Comparison of ENCODE assay signal across 8 cellular contexts in genomic region chr12:62724947-62725447, GRCh38.
DNase-seq lines count a peak whose midpoint lies in the region; ATAC-seq, FAIRE-seq and TF ChIP-seq lines count a peak whose summit lies in the region.

No MANE protein-coding gene starts in this region.

- ATAC-seq in A549 (peak; percentile 91 to 95), left colon (peak; percentile 98)

- no peak overlapping the region for H3K9ac ChIP-seq in HUES48 (ENCODE audit: low read depth, low read length)
- peak overlapping the region; percentile 41 for H3K9ac ChIP-seq in mammary epithelial cell (ENCODE audit: insufficient read depth, low read length)

- POLR2A ChIA-PET in A549 (lab: Yijun Ruan, JAX), result interaction anchor here (0.6 to 2.3 kb wide), 8 partner anchors 10 to 123 kb away, joined by 3 to 18 read pairs (median 3); no protein-coding TSS in a partner anchor

- DNase-seq in A549 (ENCODE audit: low read depth in 1 of 2, low spot score in 1 of 2), result peak; percentile 71 to 97
- peak; percentile 99 for DNase-seq in mammary epithelial cell
- peak; percentile 16 to 49 for DNase-seq in left colon
- no peak for DNase-seq in NCI-H2171 (lab: John Stamatoyannopoulos, UW)
- DNase-seq in tibial nerve (ENCODE audit: low spot score in 2 of 2), result no peak
- DNase-seq in posterior vena cava (ENCODE audit: low spot score), result no peak
- no peak for DNase-seq in activated CD4-positive, CD25-positive, alpha-beta regulatory T cell (lab: John Stamatoyannopoulos, UW)

- TF ChIP-seq POLR2A in A549 (IDR thresholded peaks at IDR 0.05; ENCODE audit: low read length) (no peak), tibial nerve (IDR thresholded peaks at IDR 0.05) (no peak)

- TSS peak; percentile 70 for BruUV-seq in mammary epithelial cell (replicated peaks; lab: Mats Ljungman, UMichigan)

- no peaks in the 10 kb centered on the region for H4K20me1 ChIP-seq in mammary epithelial cell (ENCODE audit: insufficient read depth, low read length)

- dilution Hi-C loops in mammary epithelial cell (cut with HindIII; ENCODE audit: low sequenced_read_pairs), result no loop called here

- no peaks in the 10 kb centered on the region for H3K36me3 ChIP-seq in HUES48 (ENCODE audit: control insufficient read depth, insufficient read depth, low read length)
- H3K36me3 ChIP-seq in mammary epithelial cell (ENCODE audit: insufficient read depth, low read length), result no peaks in the 10 kb centered on the region
- no peaks in the 10 kb centered on the region for H3K36me3 ChIP-seq in tibial nerve

- in situ Hi-C loops in mammary epithelial cell (cut with MboI; ENCODE audit: low sequenced_read_pairs in 2 of 2), result loop anchor here in 1 of 2 donors (10.0 kb wide), 1 partner anchor 120 kb away; no protein-coding TSS in a partner anchor

- H3K4me2 ChIP-seq in A549 (peak overlapping the region; percentile 61), mammary epithelial cell (ENCODE audit: insufficient read depth, low read depth, low read length) (peak overlapping the region; percentile 71)

- H2AFZ ChIP-seq in mammary epithelial cell (ENCODE audit: low read depth, low read length), result no peak overlapping the region

- no peaks in the 10 kb centered on the region for H3K27me3 ChIP-seq in HUES48 (ENCODE audit: control insufficient read depth, insufficient read depth, low read length)
- no peaks in the 10 kb centered on the region for H3K27me3 ChIP-seq in mammary epithelial cell (ENCODE audit: insufficient read depth, low read length)
- H3K27me3 ChIP-seq in tibial nerve, result no peaks in the 10 kb centered on the region

- WGBS in A549 (ENCODE audit: missing lambda C conversion rate), result 1% methylated on average over 4 of the region's 4 CpGs
- WGBS in mammary epithelial cell (ENCODE audit: low coverage, missing lambda C conversion rate), result 0% methylated on average over 4 of the region's 4 CpGs
- 33 to 45% methylated on average over 4 of the region's 4 CpGs for WGBS in tibial nerve, 2 donors

- TF ChIP-seq RAD21 in A549 (conservative IDR thresholded peaks at IDR 0.05 in 1 of 2, IDR thresholded peaks at IDR 0.05 in 1 of 2), result peak; percentile 51 to 54

- peaks cover 92% of the 10 kb centered on the region for H3K4me1 ChIP-seq in A549
- H3K4me1 ChIP-seq in HUES48 (ENCODE audit: control insufficient read depth, insufficient read depth, low read length), result peaks cover 42% of the 10 kb centered on the region
- peaks cover 35% of the 10 kb centered on the region for H3K4me1 ChIP-seq in mammary epithelial cell (ENCODE audit: insufficient read depth, low read length)
- H3K4me1 ChIP-seq in tibial nerve, result peaks cover 0 to 40% (median 0%) of the 10 kb centered on the region in 4 donors

- CTCF ChIA-PET in A549 (lab: Yijun Ruan, JAX), result interaction anchor here (1.7 kb wide), 1 partner anchor 143 kb away, joined by 6 read pairs; no protein-coding TSS in a partner anchor
- CTCF ChIA-PET in mammary epithelial cell (lab: Charles Lee; ENCODE audit: low non-redundant PET), result interaction anchor here (0.6 to 1.0 kb wide), 2 partner anchors 122 to 601 kb away, joined by 5 to 7 read pairs; no protein-coding TSS in a partner anchor

- no peaks in the 10 kb centered on the region for H3K79me2 ChIP-seq in mammary epithelial cell (ENCODE audit: insufficient read depth, low read length)

- H3K9me3 ChIP-seq in A549 (no peaks in the 10 kb centered on the region), HUES48 (ENCODE audit: control insufficient read depth, insufficient read depth, low read length) (no peaks in the 10 kb centered on the region), mammary epithelial cell (replicated peaks; ENCODE audit: insufficient read depth, low read length) (no peaks in the 10 kb centered on the region), tibial nerve (no peaks in the 10 kb centered on the region)

- H3K27ac ChIP-seq in A549, result peak overlapping the region; percentile 94 to 98
- H3K27ac ChIP-seq in HUES48 (ENCODE audit: low read depth, low read length), result peak overlapping the region; percentile 87
- H3K27ac ChIP-seq in mammary epithelial cell (ENCODE audit: insufficient read depth, low read depth, low read length), result peak overlapping the region; percentile 93
- H3K27ac ChIP-seq in tibial nerve, result peak overlapping the region in 2 of 4 donors; percentile 31 to 54

- TF ChIP-seq CTCF in A549 (IDR thresholded peaks at IDR 0.05), result no peak
- no peak for TF ChIP-seq CTCF in mammary epithelial cell (conservative IDR thresholded peaks at IDR 0.05 in 1 of 2, IDR thresholded peaks at IDR 0.05 in 1 of 2; ENCODE audit: extremely low read depth in 1 of 2, insufficient read depth in 1 of 2, low read depth in 1 of 2, low read length in 2 of 2)
- no peak for TF ChIP-seq CTCF in tibial nerve (IDR thresholded peaks at IDR 0.05)

- peak; percentile 75 to 91; a peak in 3 of 5 replicates for TF ChIP-seq EP300 in A549 (IDR thresholded peaks at IDR 0.05)
- peak in 1 of 2 donors; percentile 42 for TF ChIP-seq EP300 in tibial nerve (IDR thresholded peaks at IDR 0.05)

- FAIRE-seq in A549 (lab: Jason Lieb, UNC), result peak; percentile 93

- intact Hi-C loops in mammary epithelial cell (cut with micrococcal nuclease), result loop anchor here (1.0 to 2.0 kb wide), 3 partner anchors 22 to 122 kb away; no protein-coding TSS in a partner anchor
- intact Hi-C loops in left colon (cut with DNase I, micrococcal nuclease), result no loop called here
- intact Hi-C loops in posterior vena cava (cut with DNase I), result loop anchor here in 1 of 2 donors (10.0 kb wide), 1 partner anchor 120 kb away; no protein-coding TSS in a partner anchor

- no peak overlapping the region for H3K4me3 ChIP-seq in A549
- peak overlapping the region; percentile 14; the same call in 1 of the 2 replicates for H3K4me3 ChIP-seq in HUES48 (ENCODE audit: low read depth, low read length)
- H3K4me3 ChIP-seq in mammary epithelial cell (replicated peaks in 1 of 3; ENCODE audit: insufficient read depth in 1 of 3, low read depth in 2 of 3, low read length in 3 of 3), result peak overlapping the region in 1 of 3 experiments; percentile 13
- no peak overlapping the region for H3K4me3 ChIP-seq in tibial nerve

TF ChIP-seq in A549, 52 proteins besides CTCF, POLR2A, EP300 and RAD21 (continues in another document):
- TF ChIP-seq ZNF302 (CRISPR knock-in tag; IDR thresholded peaks at IDR 0.05) (peak; percentile 62; the same call in 1 of the 2 replicates), HOXB13 (CRISPR knock-in tag; IDR thresholded peaks at IDR 0.05; ENCODE audit: low read depth) (peak; percentile 85; the same call in 1 of the 2 replicates), HMGXB4 (CRISPR knock-in tag; IDR thresholded peaks at IDR 0.05; ENCODE audit: borderline replicate concordance) (no peak), FOSL2 (IDR thresholded peaks at IDR 0.05) (peak; percentile 95), FOSL2 (CRISPR knock-in tag; IDR thresholded peaks at IDR 0.05) (peak; percentile 98), ZC3H11A (IDR thresholded peaks at IDR 0.05) (no peak), HOXA7 (CRISPR knock-in tag; IDR thresholded peaks at IDR 0.05) (no peak), NPAS2 (CRISPR knock-in tag; IDR thresholded peaks at IDR 0.05; ENCODE audit: borderline replicate concordance) (no peak), JUNB (IDR thresholded peaks at IDR 0.05) (peak; percentile 94), PBX3 (IDR thresholded peaks at IDR 0.05) (peak; percentile 86; the same call in 1 of the 2 replicates), CHD4 (IDR thresholded peaks at IDR 0.05; ENCODE audit: borderline replicate concordance) (no peak), ATOH8 (CRISPR knock-in tag; IDR thresholded peaks at IDR 0.05; ENCODE audit: low read depth) (peak; percentile 69; the same call in 1 of the 2 replicates), BCL3 (IDR thresholded peaks at IDR 0.05) (0 out of 3 replicates have a peak, but pooled peaks have one; percentile 16), JUN (IDR thresholded peaks at IDR 0.05) (peak; percentile 50 to 91; a peak in 4 of 5 replicates), TP53 (CRISPR knock-in tag; IDR thresholded peaks at IDR 0.05) (no peak)

Comparison
In these comparisons a context has a peak if more than half of its experiments do, and no peak if none do; other contexts are left out.
1. DNase-seq: peak in A549 (2 of 2), mammary epithelial cell (single experiment) and left colon (2 of 2); none in NCI-H2171 (single experiment), tibial nerve (0 of 2), posterior vena cava (single experiment) and activated CD4-positive, CD25-positive, alpha-beta regulatory T cell (0 of 4).